In genomic region chr14:81303258-81303935, GRCh38 we compare ENCODE assay signal across 9 cellular contexts.
DNase-seq lines count a peak whose midpoint lies in the region; ATAC-seq and TF ChIP-seq lines count a peak whose summit lies in the region.
"Had no signal": no experiment of that assay in that cellular context is flagged by ENCODE, and none has a peak within 500 bp of the region (broad histone marks: within the 10 kb centered on the region; RNA-seq: fewer than 3 reads in every experiment).

No MANE protein-coding gene starts in this region.

- H3K4me1 ChIP-seq in mucosa of descending colon (ENCODE audit: low read depth), result no peaks in the 10 kb centered on the region

- TF ChIP-seq CTCF in mucosa of descending colon (IDR thresholded peaks at IDR 0.05), result no peak

- H3K4me1 Mint-ChIP-seq in activated T-cell treated with anti-CD3 and anti-CD28 coated beads, Interleukin-2, amount 50 U/mL, for 24 hours (ENCODE audit: low read depth), result peaks cover 11% of the 10 kb centered on the region

- H3K4me3 Mint-ChIP-seq in activated T-cell treated with anti-CD3 and anti-CD28 coated beads, Interleukin-2, amount 50 U/mL, for 24 hours, result no peak overlapping the region

- DNase-seq in NCI-H1105 (lab: John Stamatoyannopoulos, UW) (peak; percentile 6), mucosa of descending colon (peak; percentile 90 to 92 (median 91)), sciatic nerve (ENCODE audit: low spot score) (no peak), T-helper 9 cell (no peak)
- DNase-seq in activated T-cell treated with anti-CD3 and anti-CD28 coated beads, Interleukin-2, amount 50 U/mL, for 24 hours, result peak; percentile 32

- intact Hi-C loops in mucosa of descending colon (cut with DNase I, micrococcal nuclease), result no loop called here
- intact Hi-C loops in sciatic nerve (cut with DNase I), result no loop called here

- H3K9me3 ChIP-seq in mucosa of descending colon, result no peaks in the 10 kb centered on the region
- H3K9me3 ChIP-seq: heart right ventricle had no signal

- H3K36me3 ChIP-seq in mucosa of descending colon (ENCODE audit: low read depth), result no peaks in the 10 kb centered on the region
- H3K36me3 ChIP-seq: heart right ventricle had no signal

- ATAC-seq in GM18873 (IDR thresholded peaks at IDR 0.05; ENCODE audit: low FRiP score, unreplicated experiment) (peak; percentile 98), HG02763 (IDR thresholded peaks at IDR 0.05; ENCODE audit: unreplicated experiment) (peak; percentile 95), mucosa of descending colon (peak; percentile 100), sciatic nerve (no peak)

- no peaks in the 10 kb centered on the region for H3K36me3 Mint-ChIP-seq in activated T-cell treated with anti-CD3 and anti-CD28 coated beads, Interleukin-2, amount 50 U/mL, for 24 hours (ENCODE audit: low read depth)

- peaks cover 2% of the 10 kb centered on the region for H3K27me3 Mint-ChIP-seq in activated T-cell treated with anti-CD3 and anti-CD28 coated beads, Interleukin-2, amount 50 U/mL, for 24 hours

- no peak overlapping the region for H3K4me3 ChIP-seq in mucosa of descending colon
- H3K4me3 ChIP-seq: heart right ventricle, SK-N-MC had no signal

- no peak overlapping the region for H3K27ac Mint-ChIP-seq in activated T-cell treated with anti-CD3 and anti-CD28 coated beads, Interleukin-2, amount 50 U/mL, for 24 hours

- no peaks in the 10 kb centered on the region for H3K9me3 Mint-ChIP-seq in activated T-cell treated with anti-CD3 and anti-CD28 coated beads, Interleukin-2, amount 50 U/mL, for 24 hours

Comparison
In these comparisons a context has a peak if more than half of its experiments do, and no peak if none do; other contexts are left out.
1. DNase-seq: peak in NCI-H1105 (single experiment), activated T-cell treated with anti-CD3 and anti-CD28 coated beads, Interleukin-2, amount 50 U/mL, for 24 hours (single experiment) and mucosa of descending colon (3 of 3); none in sciatic nerve (single experiment) and T-helper 9 cell (single experiment).